Comparison of ENCODE assay signal across 25 cellular contexts in the genomic region with DNA sequence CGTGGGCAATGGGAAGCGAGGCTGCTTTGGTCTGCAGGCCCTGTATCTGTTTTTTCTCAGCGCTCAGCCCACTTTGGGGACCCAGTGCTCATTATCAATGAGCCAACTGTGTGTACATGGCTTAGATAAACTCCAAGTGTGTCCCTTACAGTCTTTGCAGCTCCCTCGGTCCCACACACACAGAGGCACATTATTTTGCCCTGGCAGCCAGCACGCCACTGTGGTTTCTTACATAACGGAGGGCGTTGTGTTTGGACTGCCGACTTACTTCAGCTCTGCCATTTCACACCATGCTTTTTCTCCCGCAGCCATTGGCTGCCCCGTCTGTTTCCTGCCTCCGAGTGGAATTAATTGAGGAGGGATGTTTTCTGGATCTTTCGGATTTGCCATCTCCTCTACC.
DNase-seq lines count a peak whose midpoint lies in the region.
"Had no signal": no experiment of that assay in that cellular context is flagged by ENCODE, and none has a peak within 500 bp of the region (broad histone marks: within the 10 kb centered on the region; RNA-seq: fewer than 3 reads in every experiment).

No MANE protein-coding gene starts in this region.

- H3K27me3 ChIP-seq in HAP-1 (ENCODE audit: low read depth): no peaks in the 10 kb centered on the region
- H3K27me3 ChIP-seq: neural progenitor cell, tibial artery had no signal

- intact Hi-C loops in head of caudate nucleus (cut with DNase I): loop anchor here (5.0 kb wide), 1 partner anchor 38 kb away; no protein-coding TSS in a partner anchor

- H3K9me3 ChIP-seq in HAP-1: no peaks in the 10 kb centered on the region
- H3K9me3 ChIP-seq: psoas muscle, tibial artery had no signal

- H3K4me3 ChIP-seq in HAP-1: no peak overlapping the region
- H3K4me3 ChIP-seq: neural progenitor cell, psoas muscle, tibial artery had no signal

- no peaks in the 10 kb centered on the region; the same call in none of the 2 replicates for H3K4me1 ChIP-seq in HAP-1

- DNase-seq in Ammon's horn (ENCODE audit: low spot score) (peak; percentile 93), amygdala (lab: John Stamatoyannopoulos, UW) (peak in 54 of 56 donors; percentile 14 to 90 (median 71)), head of caudate nucleus (peak; percentile 44 to 92 (median 82)), pons (ENCODE audit: low spot score) (peak; percentile 95), DMS153 treated with DMSO at 0.1 percent for 48 hours (lab: John Stamatoyannopoulos, UW; ENCODE audit: unreplicated experiment) (no peak), CD1c-positive myeloid dendritic cell (ENCODE audit: extremely low spot score) (no peak), NCI-H774 (lab: John Stamatoyannopoulos, UW) (no peak), HAP-1 (ENCODE audit: low spot score in 2 of 2) (no peak)
- DNase-seq: activated CD4-positive, alpha-beta T cell treated with anti-CD3 and anti-CD28 coated beads for 48 hours; activated CD8-positive, alpha-beta memory T cell treated with anti-CD3 and anti-CD28 coated beads for 24 hours; activated effector memory CD4-positive, alpha-beta T cell treated with Interleukin-2 at 50 U/mL for 16 hours; activated naive CD8-positive, alpha-beta T cell treated with anti-CD3 and anti-CD28 coated beads for 36 hours; CD8-positive, alpha-beta memory T cell; cerebellar nuclear complex; DMS53; KBM-7; kidney glomerular epithelial cell; MM.1S; NCI-H1417; NCI-H2081; NCI-H226; psoas muscle; stimulated activated naive CD4-positive, alpha-beta T cell; tibial artery had no signal

- H3K36me3 ChIP-seq in HAP-1 (replicated peaks): no peaks in the 10 kb centered on the region
- H3K36me3 ChIP-seq: neural progenitor cell, tibial artery had no signal

- in situ Hi-C loops in HAP-1 (cut with MboI; ENCODE audit: low sequenced_read_pairs): no loop called here

Comparison
In these comparisons a context has a peak if more than half of its experiments do, and no peak if none do; other contexts are left out.
1. DNase-seq: peak in Ammon's horn (single experiment), amygdala (54 of 56), head of caudate nucleus (42 of 42) and pons (single experiment); none in DMS153 treated with DMSO at 0.1 percent for 48 hours (single experiment), CD1c-positive myeloid dendritic cell (single experiment), NCI-H774 (single experiment) and HAP-1 (0 of 2).